ENCODE assay signal across 2 cellular contexts in genomic region chr7:73360590-73360989, GRCh38. TPM values are rescaled to one million over a fixed set of nuclear protein-coding genes. Genes with fewer than 3 reads are reported as not detected.
"Had no signal": no experiment of that assay in that cellular context is flagged by ENCODE, and none has a peak within 500 bp of the region (broad histone marks: within the 10 kb centered on the region; RNA-seq: fewer than 3 reads in every experiment).

No MANE protein-coding gene starts in this region.

RNA-seq across cellular contexts. Expression of gene FKBP6, which starts 32.6 kb away (rescaled TPM):
- total RNA-seq: G401, GM12878 had no signal
- polyA plus RNA-seq: GM12878 had no signal

RNA-seq across cellular contexts. Expression of gene TRIM50, which starts 32.7 kb away (rescaled TPM):
- total RNA-seq: G401, GM12878 had no signal
- polyA plus RNA-seq: GM12878 had no signal
